Comparison of ENCODE assay signal across 16 cellular contexts in genomic region chr19:35734889-35735288, GRCh38. TPM values are rescaled to one million over a fixed set of nuclear protein-coding genes. Genes with fewer than 3 reads are reported as not detected.
"Had no signal": no experiment of that assay in that cellular context is flagged by ENCODE, and none has a peak within 500 bp of the region (broad histone marks: within the 10 kb centered on the region; RNA-seq: fewer than 3 reads in every experiment).

No MANE protein-coding gene starts in this region.

- H3K9me3 Mint-ChIP-seq: activated CD4-positive, alpha-beta memory T cell treated with anti-CD3 and anti-CD28 coated beads, Interleukin-2, amount 10 ng/mL, durations not matched to agents 7 days and 5 days; dendritic cell treated with granulocyte-macrophage colony-stimulating factor and Interleukin-4, amounts not matched to agents 40 ng/mL and 50 ng/mL, for 4 days; natural killer cell treated with Interleukin-12 subunit alpha and Interleukin-12 subunit beta and Interleukin-15 and Interleukin-18, amount 100 ng/mL, for 72 hours had no signal

- H3K27me3 Mint-ChIP-seq: activated CD4-positive, alpha-beta memory T cell treated with anti-CD3 and anti-CD28 coated beads, Interleukin-2, amount 10 ng/mL, durations not matched to agents 7 days and 5 days; dendritic cell treated with granulocyte-macrophage colony-stimulating factor and Interleukin-4, amounts not matched to agents 40 ng/mL and 50 ng/mL, for 4 days; natural killer cell treated with Interleukin-12 subunit alpha and Interleukin-12 subunit beta and Interleukin-15 and Interleukin-18, amount 100 ng/mL, for 72 hours had no signal

- H3K9me3 ChIP-seq: ascending aorta, breast epithelium, prostate gland had no signal

- H3K4me1 ChIP-seq: foreskin keratinocyte had no signal

- ATAC-seq: foreskin keratinocyte; natural killer cell treated with Interleukin-12 subunit alpha and Interleukin-12 subunit beta and Interleukin-15 and Interleukin-18, amount 100 ng/mL, for 72 hours; right cardiac atrium had no signal

- H3K4me3 ChIP-seq: ascending aorta, breast epithelium, prostate gland had no signal

- H3K4me3 Mint-ChIP-seq: activated CD4-positive, alpha-beta memory T cell treated with anti-CD3 and anti-CD28 coated beads, Interleukin-2, amount 10 ng/mL, durations not matched to agents 7 days and 5 days; dendritic cell treated with granulocyte-macrophage colony-stimulating factor and Interleukin-4, amounts not matched to agents 40 ng/mL and 50 ng/mL, for 4 days; natural killer cell treated with Interleukin-12 subunit alpha and Interleukin-12 subunit beta and Interleukin-15 and Interleukin-18, amount 100 ng/mL, for 72 hours had no signal

- DNase-seq: activated CD4-positive, alpha-beta memory T cell treated with anti-CD3 and anti-CD28 coated beads, Interleukin-2, amount 10 ng/mL, durations not matched to agents 7 days and 5 days; activated CD4-positive, alpha-beta T cell treated with anti-CD3 and anti-CD28 coated beads for 4 hours; activated CD8-positive, alpha-beta memory T cell treated with anti-CD3 and anti-CD28 coated beads, Interleukin-2, amount 50 U/mL, for 4 hours; effector memory CD4-positive, alpha-beta T cell; foreskin keratinocyte; glutamatergic neuron; kidney glomerular epithelial cell; mesendoderm; SW 1271; T1000 had no signal

- H3K27ac ChIP-seq: ascending aorta, breast epithelium, foreskin keratinocyte, prostate gland had no signal

- H3K27me3 ChIP-seq: ascending aorta, breast epithelium, foreskin keratinocyte had no signal

- H3K27ac Mint-ChIP-seq: activated CD4-positive, alpha-beta memory T cell treated with anti-CD3 and anti-CD28 coated beads, Interleukin-2, amount 10 ng/mL, durations not matched to agents 7 days and 5 days; dendritic cell treated with granulocyte-macrophage colony-stimulating factor and Interleukin-4, amounts not matched to agents 40 ng/mL and 50 ng/mL, for 4 days had no signal

RNA-seq across cellular contexts. Expression of gene IGFLR1, which starts 7.4 kb away (rescaled TPM):
- total RNA-seq: ascending aorta had no signal

RNA-seq across cellular contexts. Expression of gene U2AF1L4, which starts 10.3 kb away (rescaled TPM):
- total RNA-seq: ascending aorta had no signal
